ENCODE assay signal across 11 cellular contexts in genomic region chr13:101972191-101972590, GRCh38.
"Had no signal": no experiment of that assay in that cellular context is flagged by ENCODE, and none has a peak within 500 bp of the region (broad histone marks: within the 10 kb centered on the region; RNA-seq: fewer than 3 reads in every experiment).

No MANE protein-coding gene starts in this region.

- H3K36me3 ChIP-seq: HAP-1 had no signal

- H3K4me2 ChIP-seq: GM23338 had no signal

- H2AFZ ChIP-seq: GM23248, GM23338 had no signal

- H3K4me3 ChIP-seq: GM23248, GM23338, HAP-1 had no signal

- FAIRE-seq: H1, H54 had no signal

- H3K9ac ChIP-seq: GM23248 had no signal

- H3K4me1 ChIP-seq: HAP-1 had no signal

- H3K27ac ChIP-seq: GM23248 had no signal

- ATAC-seq: GM23338, HCT116 had no signal

- H3K9me3 ChIP-seq: HAP-1 had no signal

- DNase-seq: GM23248, GOT3, H7, H9, HCEC 1CT, HFFc6 had no signal
